Comparison of ENCODE assay signal across 25 cellular contexts in the genomic region with DNA sequence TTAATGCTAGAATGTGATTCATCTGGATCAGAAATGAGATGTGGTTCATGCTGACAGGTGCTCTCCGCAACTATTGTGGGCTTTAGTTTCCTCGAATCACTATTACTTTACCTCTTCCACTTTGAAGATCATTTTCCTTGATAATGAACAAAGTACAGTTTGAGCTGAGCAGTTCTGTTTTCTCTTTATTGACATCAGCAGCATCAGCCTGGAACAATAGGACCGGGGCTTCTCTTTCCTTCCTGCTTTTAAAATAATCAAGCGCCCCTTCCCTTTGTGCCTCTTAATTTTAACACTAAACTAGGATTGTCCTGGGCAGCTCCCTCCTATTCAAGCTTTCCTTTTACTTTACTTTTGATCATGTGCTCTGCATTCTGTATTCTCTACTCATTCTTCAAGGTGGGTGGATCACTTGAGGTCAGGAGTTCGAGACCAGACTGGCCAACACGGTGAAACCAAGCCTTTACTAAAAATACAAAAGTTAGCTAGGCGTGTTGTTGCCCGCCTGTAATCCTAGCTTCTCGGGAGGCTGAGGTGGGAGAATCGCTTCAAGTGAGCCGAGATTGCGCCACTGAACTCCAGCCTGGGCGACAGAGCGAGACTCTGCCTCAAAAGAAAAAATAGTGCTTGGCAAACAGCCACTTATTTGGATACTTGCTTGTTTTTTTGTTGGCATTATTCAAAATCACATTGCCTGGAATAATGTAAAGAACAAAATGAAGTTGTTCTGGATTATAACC.
DNase-seq lines count a peak whose midpoint lies in the region; ATAC-seq and TF ChIP-seq lines count a peak whose summit lies in the region.
"Had no signal": no experiment of that assay in that cellular context is flagged by ENCODE, and none has a peak within 500 bp of the region (broad histone marks: within the 10 kb centered on the region; RNA-seq: fewer than 3 reads in every experiment).

No MANE protein-coding gene starts in this region.

- H3K27ac ChIP-seq in right atrium auricular region (peak overlapping the region; percentile 26 to 50), mammary epithelial cell (ENCODE audit: insufficient read depth, low read depth, low read length) (no peak overlapping the region)
- H3K27ac ChIP-seq: A549, GM23248 had no signal

- H2AFZ ChIP-seq in mammary epithelial cell (ENCODE audit: low read depth, low read length), result no peak overlapping the region
- H2AFZ ChIP-seq: GM23248 had no signal

- no peaks in the 10 kb centered on the region for H4K20me1 ChIP-seq in mammary epithelial cell (ENCODE audit: insufficient read depth, low read length)

- DNase-seq in right atrium auricular region (ENCODE audit: low spot score), result no peak
- no peak for DNase-seq in Right ventricle myocardium inferior (ENCODE audit: missing footprints)
- no peak for DNase-seq in mammary epithelial cell
- DNase-seq in left kidney (ENCODE audit: low read depth, low spot score), result peak; percentile 75
- DNase-seq in activated CD4-positive, alpha-beta T cell treated with anti-CD3 and anti-CD28 coated beads for 36 hours, result no peak
- DNase-seq: CD4-positive, CD25-positive, alpha-beta regulatory T cell; COR-L47; DMS 273 treated with DMSO at 0.1 percent for 48 hours; DND-41; GM23248; H9; HFFc6; MM.1S; NCI-H1105; NCI-H146; NCI-H2029 treated with DMSO at 0.1 percent for 48 hours; NCI-H446 treated with DMSO at 0.1 percent for 48 hours; NCI-H526 treated with DMSO at 0.1 percent for 48 hours; SHP77 had no signal

- H3K9me3 ChIP-seq in right atrium auricular region (no peaks in the 10 kb centered on the region), mammary epithelial cell (replicated peaks; ENCODE audit: insufficient read depth, low read length) (no peaks in the 10 kb centered on the region)
- H3K9me3 ChIP-seq: A549 had no signal

- peaks cover 0 to 30% of the 10 kb centered on the region in 2 donors for H3K4me1 ChIP-seq in right atrium auricular region
- H3K4me1 ChIP-seq in mammary epithelial cell (ENCODE audit: insufficient read depth, low read length), result peaks cover 23% of the 10 kb centered on the region
- H3K4me1 ChIP-seq: A549 had no signal

- peaks cover 58% of the 10 kb centered on the region for H3K79me2 ChIP-seq in mammary epithelial cell (ENCODE audit: insufficient read depth, low read length)

- no peak overlapping the region for H3K4me3 ChIP-seq in right atrium auricular region
- no peak overlapping the region for H3K4me3 ChIP-seq in mammary epithelial cell (replicated peaks in 1 of 3; ENCODE audit: insufficient read depth in 1 of 3, low read depth in 2 of 3, low read length in 3 of 3)
- H3K4me3 ChIP-seq: A549, GM12878, GM23248, K562 had no signal

- no peak overlapping the region for H3K4me3 Mint-ChIP-seq in activated CD4-positive, alpha-beta T cell treated with anti-CD3 and anti-CD28 coated beads for 36 hours
- H3K4me3 Mint-ChIP-seq: B cell; CD4-positive, CD25-positive, alpha-beta regulatory T cell; H9; HFFc6 had no signal

- ATAC-seq in Right ventricle myocardium inferior (no peak), GM18867 (IDR thresholded peaks at IDR 0.05; ENCODE audit: unreplicated experiment) (no peak), GM21367 (IDR thresholded peaks at IDR 0.05; ENCODE audit: unreplicated experiment) (no peak)
- ATAC-seq in activated CD4-positive, alpha-beta T cell treated with anti-CD3 and anti-CD28 coated beads for 36 hours, result no peak
- ATAC-seq: A549, GM12878, K562 had no signal

- 68% methylated on average over 14 of the region's 14 CpGs for WGBS in mammary epithelial cell (ENCODE audit: low coverage, missing lambda C conversion rate)

- BruUV-seq in mammary epithelial cell (replicated peaks; lab: Mats Ljungman, UMichigan), result no TSS peak

- dilution Hi-C loops in mammary epithelial cell (cut with HindIII; ENCODE audit: low sequenced_read_pairs), result loop anchor here (5.0 kb wide), 1 partner anchor 34 kb away; no protein-coding TSS in a partner anchor

- H3K36me3 ChIP-seq in right atrium auricular region, result peaks cover 7% of the 10 kb centered on the region
- no peaks in the 10 kb centered on the region for H3K36me3 ChIP-seq in mammary epithelial cell (ENCODE audit: insufficient read depth, low read length)

- POLR2A ChIA-PET in activated CD4-positive, alpha-beta T cell treated with anti-CD3 and anti-CD28 coated beads for 36 hours (lab: Charles Lee), result no interaction called here

- H3K4me2 ChIP-seq in mammary epithelial cell (ENCODE audit: insufficient read depth, low read depth, low read length), result peak overlapping the region; percentile 3
- H3K4me2 ChIP-seq: A549 had no signal

- intact Hi-C loops in Right ventricle myocardium inferior (cut with DNase I) (no loop called here), mammary epithelial cell (cut with micrococcal nuclease) (no loop called here)
- intact Hi-C loops in activated CD4-positive, alpha-beta T cell treated with anti-CD3 and anti-CD28 coated beads for 36 hours (cut with DNase I, micrococcal nuclease), result no loop called here

- in situ Hi-C loops in mammary epithelial cell (cut with MboI; ENCODE audit: low sequenced_read_pairs in 2 of 2), result no loop called here

- TF ChIP-seq CTCF in right atrium auricular region (IDR thresholded peaks at IDR 0.05) (no peak), mammary epithelial cell (conservative IDR thresholded peaks at IDR 0.05 in 1 of 2, IDR thresholded peaks at IDR 0.05 in 1 of 2; ENCODE audit: extremely low read depth in 1 of 2, insufficient read depth in 1 of 2, low read depth in 1 of 2, low read length in 2 of 2) (no peak)

- H3K9me3 Mint-ChIP-seq in activated CD4-positive, alpha-beta T cell treated with anti-CD3 and anti-CD28 coated beads for 36 hours (ENCODE audit: low read depth), result no peaks in the 10 kb centered on the region
- H3K9me3 Mint-ChIP-seq: CD4-positive, CD25-positive, alpha-beta regulatory T cell; H9; HFFc6 had no signal

- H3K4me1 Mint-ChIP-seq in activated CD4-positive, alpha-beta T cell treated with anti-CD3 and anti-CD28 coated beads for 36 hours, result peaks cover 6% of the 10 kb centered on the region

- no peak overlapping the region for H3K9ac ChIP-seq in mammary epithelial cell (ENCODE audit: insufficient read depth, low read length)
- H3K9ac ChIP-seq: GM23248 had no signal

- CTCF ChIA-PET in mammary epithelial cell (lab: Charles Lee; ENCODE audit: low non-redundant PET), result no interaction called here
- CTCF ChIA-PET in activated CD4-positive, alpha-beta T cell treated with anti-CD3 and anti-CD28 coated beads for 36 hours (lab: Charles Lee), result no interaction called here

- H3K36me3 Mint-ChIP-seq in activated CD4-positive, alpha-beta T cell treated with anti-CD3 and anti-CD28 coated beads for 36 hours (ENCODE audit: low read depth), result peaks cover 18% of the 10 kb centered on the region

- H3K27ac Mint-ChIP-seq in activated CD4-positive, alpha-beta T cell treated with anti-CD3 and anti-CD28 coated beads for 36 hours, result no peak overlapping the region
- H3K27ac Mint-ChIP-seq: B cell; CD4-positive, CD25-positive, alpha-beta regulatory T cell; H9; HFFc6 had no signal

- no peaks in the 10 kb centered on the region for H3K27me3 Mint-ChIP-seq in activated CD4-positive, alpha-beta T cell treated with anti-CD3 and anti-CD28 coated beads for 36 hours
- H3K27me3 Mint-ChIP-seq: B cell; CD4-positive, CD25-positive, alpha-beta regulatory T cell had no signal

- H3K27me3 ChIP-seq in right atrium auricular region (no peaks in the 10 kb centered on the region), mammary epithelial cell (ENCODE audit: insufficient read depth, low read length) (no peaks in the 10 kb centered on the region)
